ENCODE assay signal across 27 cellular contexts in genomic region chr2:70981866-70982810, GRCh38. TPM values are rescaled to one million over a fixed set of nuclear protein-coding genes. Genes with fewer than 3 reads are reported as not detected.
A peak's percentile ranks its signal among the peaks of the same experiment; 100 is the strongest.
DNase-seq lines count a peak whose midpoint lies in the region; ATAC-seq and TF ChIP-seq lines count a peak whose summit lies in the region.
"Had no signal": no experiment of that assay in that cellular context is flagged by ENCODE, and none has a peak within 500 bp of the region (broad histone marks: within the 10 kb centered on the region; RNA-seq: fewer than 3 reads in every experiment).

No MANE protein-coding gene starts in this region.

- peaks cover 0 to 20% (median 19%) of the 10 kb centered on the region in 4 donors for H3K36me3 ChIP-seq in upper lobe of left lung

- WGBS in upper lobe of left lung, 2 donors: 90 to 93% methylated on average over 6 to 14 of the region's 14 CpGs

- H3K27me3 Mint-ChIP-seq in activated T-cell treated with anti-CD3 and anti-CD28 coated beads, Interleukin-2, amount 50 U/mL, for 4 hours (ENCODE audit: low read depth): no peaks in the 10 kb centered on the region
- H3K27me3 Mint-ChIP-seq in activated CD8-positive, alpha-beta memory T cell treated with anti-CD3 and anti-CD28 coated beads, Interleukin-2, amount 10 ng/mL, durations not matched to agents 7 days and 5 days: no peaks in the 10 kb centered on the region

- H3K27me3 ChIP-seq in upper lobe of left lung: no peaks in the 10 kb centered on the region
- H3K27me3 ChIP-seq: pancreas had no signal

- H3K36me3 Mint-ChIP-seq in activated T-cell treated with anti-CD3 and anti-CD28 coated beads, Interleukin-2, amount 50 U/mL, for 4 hours (ENCODE audit: insufficient read depth): peaks cover 15% of the 10 kb centered on the region
- peaks cover 13% of the 10 kb centered on the region for H3K36me3 Mint-ChIP-seq in activated CD8-positive, alpha-beta memory T cell treated with anti-CD3 and anti-CD28 coated beads, Interleukin-2, amount 10 ng/mL, durations not matched to agents 7 days and 5 days

- DNase-seq in activated T-cell treated with anti-CD3 and anti-CD28 coated beads, Interleukin-2, amount 50 U/mL, for 48 hours: peak; percentile 1 to 10
- no peak for DNase-seq in activated T-cell treated with anti-CD3 and anti-CD28 coated beads, Interleukin-2, amount 50 U/mL, for 4 hours
- peak; percentile 38 for DNase-seq in activated CD8-positive, alpha-beta memory T cell treated with anti-CD3 and anti-CD28 coated beads, Interleukin-2, amount 10 ng/mL, durations not matched to agents 7 days and 5 days
- DNase-seq in left lobe of liver (ENCODE audit: low spot score) (peak; percentile 37), upper lobe of left lung (peak; percentile 16 to 58), activated gamma-delta T cell treated with Interleukin-2 at 50 U/mL for 16 hours (no peak), NCI-H1436 (lab: John Stamatoyannopoulos, UW) (no peak)
- DNase-seq: activated CD4-positive, alpha-beta T cell treated with anti-CD3 and anti-CD28 coated beads for 1 hour; DMS153; effector CD8-positive, alpha-beta T cell; glutamatergic neuron; GM23248; kidney; NCI-H1417 treated with DMSO at 0.1 percent for 48 hours; NCI-H2107; NCI-H446; retina; RPMI8226 had no signal

- no peaks in the 10 kb centered on the region for H3K9me3 Mint-ChIP-seq in activated T-cell treated with anti-CD3 and anti-CD28 coated beads, Interleukin-2, amount 50 U/mL, for 4 hours
- no peaks in the 10 kb centered on the region for H3K9me3 Mint-ChIP-seq in activated CD8-positive, alpha-beta memory T cell treated with anti-CD3 and anti-CD28 coated beads, Interleukin-2, amount 10 ng/mL, durations not matched to agents 7 days and 5 days (ENCODE audit: low read depth)
- H3K9me3 Mint-ChIP-seq: stimulated activated effector memory CD8-positive, alpha-beta T cell treated with anti-CD3 and anti-CD28 coated beads, Interleukin-12 subunit alpha, Interleukin-12 subunit beta, amount 100 ng/mL, for 72 hours had no signal

- no peaks in the 10 kb centered on the region for H3K9me3 ChIP-seq in upper lobe of left lung
- H3K9me3 ChIP-seq: mucosa of descending colon, pancreas had no signal

- no peak for ATAC-seq in activated T-cell treated with anti-CD3 and anti-CD28 coated beads, Interleukin-2, amount 50 U/mL, for 4 hours
- no peak for ATAC-seq in activated CD8-positive, alpha-beta memory T cell treated with anti-CD3 and anti-CD28 coated beads, Interleukin-2, amount 10 ng/mL, durations not matched to agents 7 days and 5 days
- ATAC-seq in left lobe of liver (no peak), upper lobe of left lung (ENCODE audit: low FRiP score in 2 of 2) (no peak), GM21526 (IDR thresholded peaks at IDR 0.05; ENCODE audit: low FRiP score, unreplicated experiment) (no peak)
- ATAC-seq: mucosa of descending colon; pancreas; stimulated activated effector memory CD8-positive, alpha-beta T cell treated with anti-CD3 and anti-CD28 coated beads, Interleukin-12 subunit alpha, Interleukin-12 subunit beta, amount 100 ng/mL, for 72 hours had no signal

- no peak overlapping the region for H3K4me3 Mint-ChIP-seq in activated T-cell treated with anti-CD3 and anti-CD28 coated beads, Interleukin-2, amount 50 U/mL, for 4 hours
- no peak overlapping the region for H3K4me3 Mint-ChIP-seq in activated CD8-positive, alpha-beta memory T cell treated with anti-CD3 and anti-CD28 coated beads, Interleukin-2, amount 10 ng/mL, durations not matched to agents 7 days and 5 days
- H3K4me3 Mint-ChIP-seq: stimulated activated effector memory CD8-positive, alpha-beta T cell treated with anti-CD3 and anti-CD28 coated beads, Interleukin-12 subunit alpha, Interleukin-12 subunit beta, amount 100 ng/mL, for 72 hours had no signal

- TF ChIP-seq POLR2A in upper lobe of left lung (IDR thresholded peaks at IDR 0.05): no peak

- peaks cover 15 to 30% (median 17%) of the 10 kb centered on the region in 4 donors for H3K4me1 ChIP-seq in upper lobe of left lung

- no peak overlapping the region for H3K27ac Mint-ChIP-seq in activated CD8-positive, alpha-beta memory T cell treated with anti-CD3 and anti-CD28 coated beads, Interleukin-2, amount 10 ng/mL, durations not matched to agents 7 days and 5 days
- H3K27ac Mint-ChIP-seq: stimulated activated effector memory CD8-positive, alpha-beta T cell treated with anti-CD3 and anti-CD28 coated beads, Interleukin-12 subunit alpha, Interleukin-12 subunit beta, amount 100 ng/mL, for 72 hours had no signal

- H3K4me1 Mint-ChIP-seq in activated T-cell treated with anti-CD3 and anti-CD28 coated beads, Interleukin-2, amount 50 U/mL, for 4 hours (ENCODE audit: low read depth): peaks cover 18% of the 10 kb centered on the region
- H3K4me1 Mint-ChIP-seq in activated CD8-positive, alpha-beta memory T cell treated with anti-CD3 and anti-CD28 coated beads, Interleukin-2, amount 10 ng/mL, durations not matched to agents 7 days and 5 days: peaks cover 24% of the 10 kb centered on the region

- no peak overlapping the region for H3K4me3 ChIP-seq in upper lobe of left lung
- H3K4me3 ChIP-seq: GM23248, mucosa of descending colon, pancreas, smooth muscle cell had no signal

- no peak for TF ChIP-seq EP300 in upper lobe of left lung (IDR thresholded peaks at IDR 0.05)

- no peak overlapping the region for H3K27ac ChIP-seq in upper lobe of left lung
- H3K27ac ChIP-seq: GM23248, KMS-11, pancreas had no signal

- CTCF ChIA-PET in activated CD8-positive, alpha-beta memory T cell treated with anti-CD3 and anti-CD28 coated beads, Interleukin-2, amount 10 ng/mL, durations not matched to agents 7 days and 5 days (lab: Charles Lee): interaction anchor here (1.1 to 8.1 kb wide), 6 partner anchors 8 to 86 kb away, joined by 3 to 72 read pairs (median 12); partner anchors contain the start of gene NAGK

- no peak for TF ChIP-seq CTCF in upper lobe of left lung (IDR thresholded peaks at IDR 0.05)

RNA-seq across cellular contexts. Expression of gene ANKRD53, which starts 3.7 kb away (rescaled TPM):
- total RNA-seq in activated T-cell treated with anti-CD3 and anti-CD28 coated beads, Interleukin-2, amount 50 U/mL, for 4 hours: not detected
- not detected for total RNA-seq in activated CD8-positive, alpha-beta memory T cell treated with anti-CD3 and anti-CD28 coated beads, Interleukin-2, amount 10 ng/mL, durations not matched to agents 7 days and 5 days
- total RNA-seq in left lobe of liver: 0.35 TPM
- total RNA-seq in upper lobe of left lung: 10 to 100 TPM in 1 of 6 donors, 1 to 10 TPM in 2, under 1 TPM in 3; 0.26 to 10.5 (median 1.4) TPM
- total RNA-seq: activated CD8-positive, alpha-beta memory T cell treated with anti-CD3 and anti-CD28 coated beads for 36 hours; GM23248; SK-MEL-5; T-helper 1 cell treated with Interleukin-12 subunit alpha and Interleukin-12 subunit beta and Interleukin-4 antibody, amounts not matched to agents 30 ng/mL and 1 ng/mL, for 36 hours had no signal

RNA-seq across cellular contexts. Expression of gene TEX261, which starts 12.5 kb away (rescaled TPM):
- total RNA-seq in activated T-cell treated with anti-CD3 and anti-CD28 coated beads, Interleukin-2, amount 50 U/mL, for 4 hours: 10 to 100 TPM; 78.6 to 89.6 (median 79.5) TPM
- 10 to 100 TPM; 39.2 to 58.1 TPM for total RNA-seq in activated CD8-positive, alpha-beta memory T cell treated with anti-CD3 and anti-CD28 coated beads, Interleukin-2, amount 10 ng/mL, durations not matched to agents 7 days and 5 days
- total RNA-seq in left lobe of liver (36.4 TPM), upper lobe of left lung (10 to 100 TPM; 10.9 to 68.3 (median 33.8) TPM)

RNA-seq across cellular contexts. Expression of gene ATP6V1B1, which starts 46.4 kb away (rescaled TPM):
- not detected for total RNA-seq in activated T-cell treated with anti-CD3 and anti-CD28 coated beads, Interleukin-2, amount 50 U/mL, for 4 hours
- total RNA-seq in activated CD8-positive, alpha-beta memory T cell treated with anti-CD3 and anti-CD28 coated beads, Interleukin-2, amount 10 ng/mL, durations not matched to agents 7 days and 5 days: not detected
- total RNA-seq in left lobe of liver (not detected), upper lobe of left lung (10 to 100 TPM in 1 of 6 donors, 1 to 10 TPM in 4, not detected in 1; 1.6 to 23.0 (median 3.2) TPM)
- total RNA-seq: activated CD8-positive, alpha-beta memory T cell treated with anti-CD3 and anti-CD28 coated beads for 36 hours; GM23248; mucosa of descending colon; smooth muscle cell; T-helper 1 cell treated with Interleukin-12 subunit alpha and Interleukin-12 subunit beta and Interleukin-4 antibody, amounts not matched to agents 30 ng/mL and 1 ng/mL, for 36 hours had no signal

Comparison
In these comparisons a context has a peak if more than half of its experiments do, and no peak if none do; other contexts are left out.
1. DNase-seq: peak in activated T-cell treated with anti-CD3 and anti-CD28 coated beads, Interleukin-2, amount 50 U/mL, for 48 hours (2 of 2), activated CD8-positive, alpha-beta memory T cell treated with anti-CD3 and anti-CD28 coated beads, Interleukin-2, amount 10 ng/mL, durations not matched to agents 7 days and 5 days (single experiment), left lobe of liver (single experiment) and upper lobe of left lung (2 of 2); none in activated T-cell treated with anti-CD3 and anti-CD28 coated beads, Interleukin-2, amount 50 U/mL, for 4 hours (single experiment), activated gamma-delta T cell treated with Interleukin-2 at 50 U/mL for 16 hours (single experiment) and NCI-H1436 (single experiment).